Comparison of ENCODE assay signal across 7 cellular contexts in the genomic region with DNA sequence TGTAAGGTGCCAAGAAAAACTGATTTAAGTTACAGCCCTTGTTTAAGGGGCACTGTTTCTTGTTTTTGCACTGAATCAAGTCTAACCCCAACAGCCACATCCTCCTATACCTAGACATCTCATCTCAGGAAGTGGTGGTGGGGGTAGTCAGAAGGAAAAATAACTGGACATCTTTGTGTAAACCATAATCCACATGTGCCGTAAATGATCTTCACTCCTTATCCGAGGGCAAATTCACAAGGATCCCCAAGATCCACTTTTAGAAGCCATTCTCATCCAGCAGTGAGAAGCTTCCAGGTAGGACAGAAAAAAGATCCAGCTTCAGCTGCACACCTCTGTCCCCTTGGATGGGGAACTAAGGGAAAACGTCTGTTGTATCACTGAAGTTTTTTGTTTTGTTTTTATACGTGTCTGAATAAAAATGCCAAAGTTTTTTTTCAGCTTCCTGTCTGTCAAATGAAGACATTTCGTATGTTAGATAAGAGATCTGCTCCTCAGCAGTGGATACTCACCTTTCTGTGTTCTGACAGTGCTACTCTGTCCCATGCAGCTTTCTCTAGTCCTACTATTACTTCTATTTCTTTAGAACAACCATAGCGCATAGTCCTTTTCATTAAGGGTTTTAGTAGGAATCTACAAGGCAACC. TPM values are rescaled to one million over a fixed set of nuclear protein-coding genes. Genes with fewer than 3 reads are reported as not detected.
DNase-seq lines count a peak whose midpoint lies in the region; ATAC-seq, FAIRE-seq and TF ChIP-seq lines count a peak whose summit lies in the region.
"Had no signal": no experiment of that assay in that cellular context is flagged by ENCODE, and none has a peak within 500 bp of the region (broad histone marks: within the 10 kb centered on the region; RNA-seq: fewer than 3 reads in every experiment).

No MANE protein-coding gene starts in this region.

- DNase-seq in HepG2 (ENCODE audit: low spot score) (no peak), right lobe of liver (no peak), hepatocyte (ENCODE audit: low spot score) (no peak), inferior parietal cortex (ENCODE audit: extremely low spot score) (no peak), GM19240 (ENCODE audit: insufficient read length, low spot score) (no peak)
- DNase-seq: NCI-H2081 treated with DMSO at 0.1 percent for 48 hours had no signal

- BruUV-seq in HepG2 (replicated peaks; lab: Mats Ljungman, UMichigan): no TSS peak

- H3K27ac ChIP-seq in HepG2 (ENCODE audit: extremely low read length, insufficient read depth, low read length) (peak overlapping the region; percentile 64), right lobe of liver (peak overlapping the region in 1 of 3 donors; percentile 64), hepatocyte (peak overlapping the region; percentile 55)

- H3K4me3 ChIP-seq in HepG2 (replicated peaks in 1 of 3; ENCODE audit: insufficient read depth in 1 of 3, low read depth in 2 of 3, low read length in 3 of 3): peak overlapping the region in 2 of 3 experiments; percentile 50 to 85; a peak in 2 of 6 replicates
- peak overlapping the region in 1 of 3 donors; percentile 69 for H3K4me3 ChIP-seq in right lobe of liver
- H3K4me3 ChIP-seq in hepatocyte: no peak overlapping the region

- TF ChIP-seq CTCF in HepG2 (CRISPR knock-in tag; IDR thresholded peaks at IDR 0.05): no peak
- no peak for TF ChIP-seq CTCF in right lobe of liver (IDR thresholded peaks at IDR 0.05)
- TF ChIP-seq CTCF in hepatocyte (IDR thresholded peaks at IDR 0.05; ENCODE audit: poor library complexity): no peak

- no peak for FAIRE-seq in HepG2 (lab: Jason Lieb, UNC)

- H2AFZ ChIP-seq in HepG2 (ENCODE audit: low read length): no peak overlapping the region
- H2AFZ ChIP-seq in hepatocyte: no peak overlapping the region

- intact Hi-C loops in HepG2 (cut with micrococcal nuclease; ENCODE audit: unreplicated experiment) (no loop called here), right lobe of liver (cut with DNase I) (loop anchor here (5.0 to 10.0 kb wide), 2 partner anchors 56 to 58 kb away; partner anchors contain the start of gene RPS26 (in 1 of the 2))

- H3K36me3 ChIP-seq in HepG2 (replicated peaks in 1 of 2; ENCODE audit: control insufficient read depth in 1 of 2, insufficient read depth in 2 of 2, low read length in 2 of 2) (peaks cover 29 to 56% of the 10 kb centered on the region in 2 experiments), right lobe of liver (peaks cover 6 to 64% (median 25%) of the 10 kb centered on the region in 4 donors), hepatocyte (replicated peaks; ENCODE audit: insufficient read depth, low read depth) (no peaks in the 10 kb centered on the region)

- no peak for ATAC-seq in HepG2
- no peak for ATAC-seq in right lobe of liver
- no peak for ATAC-seq in GM21367 (IDR thresholded peaks at IDR 0.05; ENCODE audit: unreplicated experiment)

- TF ChIP-seq POLR2A in HepG2 (IDR thresholded peaks at IDR 0.05; ENCODE audit: insufficient read depth in 1 of 2, low read depth in 2 of 2, low read length in 2 of 2): no peak
- no peak for TF ChIP-seq POLR2A in right lobe of liver (IDR thresholded peaks at IDR 0.05)

- H3K9me3 ChIP-seq in HepG2 (ENCODE audit: low read length): no peaks in the 10 kb centered on the region
- H3K9me3 ChIP-seq in right lobe of liver: no peaks in the 10 kb centered on the region
- no peaks in the 10 kb centered on the region for H3K9me3 ChIP-seq in hepatocyte (ENCODE audit: low read depth)

- H3K4me1 ChIP-seq in HepG2 (ENCODE audit: insufficient read depth, low read length): peaks cover 35% of the 10 kb centered on the region
- peaks cover 0 to 19% (median 4%) of the 10 kb centered on the region in 4 donors for H3K4me1 ChIP-seq in right lobe of liver
- H3K4me1 ChIP-seq in hepatocyte (ENCODE audit: insufficient read depth): peaks cover 12% of the 10 kb centered on the region

- CTCF ChIA-PET in HepG2 (lab: Yijun Ruan, JAX; ENCODE audit: low intra/inter-chr PET ratio, low total read pairs): no interaction called here

- H3K27me3 ChIP-seq in HepG2 (ENCODE audit: control insufficient read depth in 1 of 2, insufficient read depth in 2 of 2, low read length in 2 of 2): no peaks in the 10 kb centered on the region
- no peaks in the 10 kb centered on the region for H3K27me3 ChIP-seq in right lobe of liver
- no peaks in the 10 kb centered on the region for H3K27me3 ChIP-seq in hepatocyte

- H3K4me2 ChIP-seq in HepG2 (ENCODE audit: low read depth, low read length) (peak overlapping the region; percentile 91), hepatocyte (peak overlapping the region; percentile 69)

- TF ChIP-seq EP300 in HepG2 (IDR thresholded peaks at IDR 0.05; ENCODE audit: low read depth in 2 of 2, low read length in 2 of 2) (no peak), HepG2 (CRISPR knock-in tag; IDR thresholded peaks at IDR 0.05; ENCODE audit: borderline replicate concordance) (no peak)

- H3K9ac ChIP-seq in HepG2 (ENCODE audit: insufficient read depth, low read depth, low read length): peak overlapping the region; percentile 75; the same call in 1 of the 2 replicates

- 92% methylated on average over 6 of the region's 6 CpGs for WGBS in HepG2 (ENCODE audit: low lambda C conversion rate)
- 37% methylated on average over 6 of the region's 6 CpGs for WGBS in right lobe of liver (ENCODE audit: insufficient coverage, low coverage, low lambda C conversion rate, missing lambda C conversion rate)
- 85% methylated on average over 6 of the region's 6 CpGs for WGBS in hepatocyte (ENCODE audit: low lambda C conversion rate, missing lambda C conversion rate)

- in situ Hi-C loops in HepG2 (cut with HindIII; ENCODE audit: extremely low pct_ligation_motif_present, low pct_unique_long_range_greater_than_20kb): loop anchor here (5.0 kb wide), 1 partner anchor 56 kb away; no protein-coding TSS in a partner anchor

- POLR2A ChIA-PET in HepG2 (lab: Yijun Ruan, JAX): interaction anchor here (1.3 to 6.5 kb wide), 9 partner anchors 13 to 129 kb away, joined by 3 to 279 read pairs (median 15); partner anchors contain the start of genes ERBB3, ESYT1, RAB5B and RPL41

- H3K79me2 ChIP-seq in HepG2 (ENCODE audit: insufficient read depth, low read length): peaks cover 34% of the 10 kb centered on the region
- peaks cover 35% of the 10 kb centered on the region for H3K79me2 ChIP-seq in hepatocyte

- no peaks in the 10 kb centered on the region for H3K9me2 ChIP-seq in hepatocyte (replicated peaks; ENCODE audit: insufficient read depth)

- TF ChIP-seq RAD21 in HepG2 (CRISPR knock-in tag; IDR thresholded peaks at IDR 0.05): no peak

- H4K20me1 ChIP-seq in HepG2 (ENCODE audit: insufficient read depth, low read length) (peaks cover 4% of the 10 kb centered on the region), hepatocyte (ENCODE audit: insufficient read depth, poor library complexity, severe bottlenecking) (peaks cover 6% of the 10 kb centered on the region)

RNA-seq across cellular contexts. Expression of gene PA2G4, which starts 1.2 kb away (rescaled TPM):
- 240 and 281 TPM in 2 replicates for total RNA-seq in HepG2 (2016; rRNA removed; fragmentation: Illumina TruSeq; extraction: Trizol)
- total RNA-seq in HepG2 (2016; cell fraction: cytosol; rRNA removed; fragmentation: Illumina TruSeq; extraction: Trizol; ENCODE audit: low read depth): 34.6 and 38.4 TPM in 2 replicates
- 238 and 272 TPM in 2 replicates for total RNA-seq in HepG2 (2016; cell fraction: insoluble cytoplasmic fraction; rRNA removed; fragmentation: Illumina TruSeq; extraction: Trizol)
- total RNA-seq in HepG2 (2016; cell fraction: membrane; rRNA removed; fragmentation: Illumina TruSeq; extraction: Trizol): 70.8 and 76.3 TPM in 2 replicates
- 107 and 120 TPM in 2 replicates for total RNA-seq in HepG2 (2016; cell fraction: nucleus; rRNA removed; fragmentation: Illumina TruSeq; extraction: Trizol)
- 115 and 147 TPM in 2 replicates for polyA plus RNA-seq in HepG2 (2011; rRNA removed)
- polyA plus RNA-seq in HepG2 (2011; cell fraction: cytosol; rRNA removed): 101 and 136 TPM in 2 replicates
- polyA plus RNA-seq in HepG2 (2011; cell fraction: nucleus; rRNA removed): 71.8 and 88.2 TPM in 2 replicates
- polyA plus RNA-seq in HepG2 (2012): 112 and 121 TPM in 2 replicates
- polyA plus RNA-seq in HepG2 (2016; cell fraction: cytosol; fragmentation: Illumina TruSeq; extraction: Trizol; ENCODE audit: low read depth): 42.2 and 43.3 TPM in 2 replicates
- polyA plus RNA-seq in HepG2 (2016; cell fraction: insoluble cytoplasmic fraction; fragmentation: Illumina TruSeq; extraction: Trizol; ENCODE audit: low read depth): 357 and 380 TPM in 2 replicates
- 55.0 and 58.3 TPM in 2 replicates for polyA plus RNA-seq in HepG2 (2016; cell fraction: membrane; fragmentation: Illumina TruSeq; extraction: Trizol; ENCODE audit: low read depth)
- 190 and 200 TPM in 2 replicates for polyA plus RNA-seq in HepG2 (2016; cell fraction: nucleus; fragmentation: Illumina TruSeq; extraction: Trizol; ENCODE audit: insufficient read depth, low read depth)
- 51.1 and 143 TPM in 2 replicates for polyA minus RNA-seq in HepG2 (2011; rRNA and poly(A)+ RNA removed; ENCODE audit: low replicate concordance)
- 71.0 and 74.1 TPM in 2 replicates for polyA minus RNA-seq in HepG2 (2011; cell fraction: cytosol; rRNA and poly(A)+ RNA removed)
- polyA minus RNA-seq in HepG2 (2011; cell fraction: nucleus; rRNA and poly(A)+ RNA removed): 70.0 and 97.2 TPM in 2 replicates
- 10 to 100 TPM; 29.7 to 82.4 (median 36.6) TPM for total RNA-seq in right lobe of liver
- 87.9 and 90.7 TPM in 2 replicates for total RNA-seq in hepatocyte
- polyA plus RNA-seq in hepatocyte: 102 and 109 TPM in 2 replicates

RNA-seq across cellular contexts. Expression of gene RPL41, which starts 13.2 kb away (rescaled TPM):
- total RNA-seq in HepG2 (2016; rRNA removed; fragmentation: Illumina TruSeq; extraction: Trizol) (4,012 and 4,443 TPM in 2 replicates), right lobe of liver (1,000 to 10,000 TPM in 4 of 6 experiments, 100 to 1,000 TPM in 2; 516 to 1,547 (median 1,257) TPM), hepatocyte (2,379 and 2,801 TPM in 2 replicates)
- 4,595 and 4,984 TPM in 2 replicates for total RNA-seq in HepG2 (2016; cell fraction: cytosol; rRNA removed; fragmentation: Illumina TruSeq; extraction: Trizol; ENCODE audit: low read depth)
- 3,905 and 4,309 TPM in 2 replicates for total RNA-seq in HepG2 (2016; cell fraction: insoluble cytoplasmic fraction; rRNA removed; fragmentation: Illumina TruSeq; extraction: Trizol)
- total RNA-seq in HepG2 (2016; cell fraction: membrane; rRNA removed; fragmentation: Illumina TruSeq; extraction: Trizol): 8,921 and 9,031 TPM in 2 replicates
- total RNA-seq in HepG2 (2016; cell fraction: nucleus; rRNA removed; fragmentation: Illumina TruSeq; extraction: Trizol): 1,404 and 1,661 TPM in 2 replicates
- polyA plus RNA-seq in HepG2 (2011; rRNA removed) (6,595 and 7,670 TPM in 2 replicates), hepatocyte (2,115 and 2,240 TPM in 2 replicates)
- 10,426 and 10,610 TPM in 2 replicates for polyA plus RNA-seq in HepG2 (2011; cell fraction: cytosol; rRNA removed)
- polyA plus RNA-seq in HepG2 (2011; cell fraction: nucleus; rRNA removed): 2,744 and 3,913 TPM in 2 replicates
- polyA plus RNA-seq in HepG2 (2012): 6,590 and 7,439 TPM in 2 replicates
- 4,736 and 5,581 TPM in 2 replicates for polyA plus RNA-seq in HepG2 (2016; cell fraction: cytosol; fragmentation: Illumina TruSeq; extraction: Trizol; ENCODE audit: low read depth)
- 3,730 and 4,210 TPM in 2 replicates for polyA plus RNA-seq in HepG2 (2016; cell fraction: insoluble cytoplasmic fraction; fragmentation: Illumina TruSeq; extraction: Trizol; ENCODE audit: low read depth)
- polyA plus RNA-seq in HepG2 (2016; cell fraction: membrane; fragmentation: Illumina TruSeq; extraction: Trizol; ENCODE audit: low read depth): 7,715 and 8,246 TPM in 2 replicates
- 2,380 and 2,524 TPM in 2 replicates for polyA plus RNA-seq in HepG2 (2016; cell fraction: nucleus; fragmentation: Illumina TruSeq; extraction: Trizol; ENCODE audit: insufficient read depth, low read depth)
- 1,172 and 2,100 TPM in 2 replicates for polyA minus RNA-seq in HepG2 (2011; rRNA and poly(A)+ RNA removed; ENCODE audit: low replicate concordance)
- polyA minus RNA-seq in HepG2 (2011; cell fraction: cytosol; rRNA and poly(A)+ RNA removed): 821 and 951 TPM in 2 replicates
- 395 and 501 TPM in 2 replicates for polyA minus RNA-seq in HepG2 (2011; cell fraction: nucleus; rRNA and poly(A)+ RNA removed)

RNA-seq across cellular contexts. Expression of gene ZC3H10, which starts 14.9 kb away (rescaled TPM):
- total RNA-seq in HepG2 (2016; rRNA removed; fragmentation: Illumina TruSeq; extraction: Trizol): 1.9 and 2.3 TPM in 2 replicates
- total RNA-seq in HepG2 (2016; cell fraction: cytosol; rRNA removed; fragmentation: Illumina TruSeq; extraction: Trizol; ENCODE audit: low read depth): 3.2 and 3.7 TPM in 2 replicates
- total RNA-seq in HepG2 (2016; cell fraction: insoluble cytoplasmic fraction; rRNA removed; fragmentation: Illumina TruSeq; extraction: Trizol): 1.6 and 2.5 TPM in 2 replicates
- total RNA-seq in HepG2 (2016; cell fraction: membrane; rRNA removed; fragmentation: Illumina TruSeq; extraction: Trizol): 2.0 and 3.1 TPM in 2 replicates
- 2.9 and 4.3 TPM in 2 replicates for total RNA-seq in HepG2 (2016; cell fraction: nucleus; rRNA removed; fragmentation: Illumina TruSeq; extraction: Trizol)
- polyA plus RNA-seq in HepG2 (2011; rRNA removed): 0.70 and 0.98 TPM in 2 replicates
- polyA plus RNA-seq in HepG2 (2011; cell fraction: cytosol; rRNA removed): 0.58 and 0.59 TPM in 2 replicates
- 2.0 and 2.3 TPM in 2 replicates for polyA plus RNA-seq in HepG2 (2011; cell fraction: nucleus; rRNA removed)
- 0.99 and 1.0 TPM in 2 replicates for polyA plus RNA-seq in HepG2 (2012)
- polyA plus RNA-seq in HepG2 (2016; cell fraction: cytosol; fragmentation: Illumina TruSeq; extraction: Trizol; ENCODE audit: low read depth): 0.17 and 0.23 TPM in 2 replicates
- polyA plus RNA-seq in HepG2 (2016; cell fraction: insoluble cytoplasmic fraction; fragmentation: Illumina TruSeq; extraction: Trizol; ENCODE audit: low read depth): 1.2 and 1.5 TPM in 2 replicates
- polyA plus RNA-seq in HepG2 (2016; cell fraction: membrane; fragmentation: Illumina TruSeq; extraction: Trizol; ENCODE audit: low read depth): 0.38 and 0.55 TPM in 2 replicates
- 2.3 and 2.8 TPM in 2 replicates for polyA plus RNA-seq in HepG2 (2016; cell fraction: nucleus; fragmentation: Illumina TruSeq; extraction: Trizol; ENCODE audit: insufficient read depth, low read depth)
- polyA minus RNA-seq in HepG2 (2011; rRNA and poly(A)+ RNA removed; ENCODE audit: low replicate concordance): 5.6 and 16.3 TPM in 2 replicates
- 1.8 and 2.6 TPM in 2 replicates for polyA minus RNA-seq in HepG2 (2011; cell fraction: cytosol; rRNA and poly(A)+ RNA removed)
- polyA minus RNA-seq in HepG2 (2011; cell fraction: nucleus; rRNA and poly(A)+ RNA removed): 8.6 and 8.8 TPM in 2 replicates
- 1 to 10 TPM; 1.7 to 5.4 (median 3.2) TPM for total RNA-seq in right lobe of liver
- total RNA-seq in hepatocyte: 3.7 and 9.0 TPM in 2 replicates
- polyA plus RNA-seq in hepatocyte: 2.2 and 5.7 TPM in 2 replicates

RNA-seq across cellular contexts. Expression of gene ERBB3, which starts 23.2 kb away (rescaled TPM):
- total RNA-seq in HepG2 (2016; rRNA removed; fragmentation: Illumina TruSeq; extraction: Trizol) (55.2 and 93.6 TPM in 2 replicates), right lobe of liver (100 to 1,000 TPM in 1 of 6 experiments, 10 to 100 TPM in 5; 39.1 to 139 (median 66.9) TPM), hepatocyte (104 and 128 TPM in 2 replicates)
- 36.1 and 42.2 TPM in 2 replicates for total RNA-seq in HepG2 (2016; cell fraction: cytosol; rRNA removed; fragmentation: Illumina TruSeq; extraction: Trizol; ENCODE audit: low read depth)
- total RNA-seq in HepG2 (2016; cell fraction: insoluble cytoplasmic fraction; rRNA removed; fragmentation: Illumina TruSeq; extraction: Trizol): 46.7 and 98.5 TPM in 2 replicates
- 46.8 and 48.3 TPM in 2 replicates for total RNA-seq in HepG2 (2016; cell fraction: membrane; rRNA removed; fragmentation: Illumina TruSeq; extraction: Trizol)
- total RNA-seq in HepG2 (2016; cell fraction: nucleus; rRNA removed; fragmentation: Illumina TruSeq; extraction: Trizol): 117 and 127 TPM in 2 replicates
- polyA plus RNA-seq in HepG2 (2011; rRNA removed) (358 and 371 TPM in 2 replicates), hepatocyte (56.1 and 69.0 TPM in 2 replicates)
- polyA plus RNA-seq in HepG2 (2011; cell fraction: cytosol; rRNA removed): 214 and 230 TPM in 2 replicates
- polyA plus RNA-seq in HepG2 (2011; cell fraction: nucleus; rRNA removed): 367 and 383 TPM in 2 replicates
- polyA plus RNA-seq in HepG2 (2012): 198 and 242 TPM in 2 replicates
- polyA plus RNA-seq in HepG2 (2016; cell fraction: cytosol; fragmentation: Illumina TruSeq; extraction: Trizol; ENCODE audit: low read depth): 24.3 and 27.5 TPM in 2 replicates
- 35.3 and 44.6 TPM in 2 replicates for polyA plus RNA-seq in HepG2 (2016; cell fraction: insoluble cytoplasmic fraction; fragmentation: Illumina TruSeq; extraction: Trizol; ENCODE audit: low read depth)
- 26.3 and 32.3 TPM in 2 replicates for polyA plus RNA-seq in HepG2 (2016; cell fraction: membrane; fragmentation: Illumina TruSeq; extraction: Trizol; ENCODE audit: low read depth)
- polyA plus RNA-seq in HepG2 (2016; cell fraction: nucleus; fragmentation: Illumina TruSeq; extraction: Trizol; ENCODE audit: insufficient read depth, low read depth): 175 and 182 TPM in 2 replicates
- polyA minus RNA-seq in HepG2 (2011; rRNA and poly(A)+ RNA removed; ENCODE audit: low replicate concordance): 35.9 and 876 TPM in 2 replicates
- polyA minus RNA-seq in HepG2 (2011; cell fraction: cytosol; rRNA and poly(A)+ RNA removed): 280 and 283 TPM in 2 replicates
- 466 and 567 TPM in 2 replicates for polyA minus RNA-seq in HepG2 (2011; cell fraction: nucleus; rRNA and poly(A)+ RNA removed)

RNA-seq across cellular contexts. Expression of gene ESYT1, which starts 24.9 kb away (rescaled TPM):
- total RNA-seq in HepG2 (2016; rRNA removed; fragmentation: Illumina TruSeq; extraction: Trizol): 30.1 and 66.9 TPM in 2 replicates
- 6.1 and 7.8 TPM in 2 replicates for total RNA-seq in HepG2 (2016; cell fraction: cytosol; rRNA removed; fragmentation: Illumina TruSeq; extraction: Trizol; ENCODE audit: low read depth)
- total RNA-seq in HepG2 (2016; cell fraction: insoluble cytoplasmic fraction; rRNA removed; fragmentation: Illumina TruSeq; extraction: Trizol): 27.6 and 70.9 TPM in 2 replicates
- 12.4 and 14.5 TPM in 2 replicates for total RNA-seq in HepG2 (2016; cell fraction: membrane; rRNA removed; fragmentation: Illumina TruSeq; extraction: Trizol)
- 74.2 and 79.4 TPM in 2 replicates for total RNA-seq in HepG2 (2016; cell fraction: nucleus; rRNA removed; fragmentation: Illumina TruSeq; extraction: Trizol)
- polyA plus RNA-seq in HepG2 (2011; rRNA removed): 71.0 and 80.1 TPM in 2 replicates
- polyA plus RNA-seq in HepG2 (2011; cell fraction: cytosol; rRNA removed): 65.6 and 71.7 TPM in 2 replicates
- 144 and 146 TPM in 2 replicates for polyA plus RNA-seq in HepG2 (2011; cell fraction: nucleus; rRNA removed)
- polyA plus RNA-seq in HepG2 (2012): 27.6 and 29.6 TPM in 2 replicates
- polyA plus RNA-seq in HepG2 (2016; cell fraction: cytosol; fragmentation: Illumina TruSeq; extraction: Trizol; ENCODE audit: low read depth): 4.5 and 6.5 TPM in 2 replicates
- 22.5 and 29.6 TPM in 2 replicates for polyA plus RNA-seq in HepG2 (2016; cell fraction: insoluble cytoplasmic fraction; fragmentation: Illumina TruSeq; extraction: Trizol; ENCODE audit: low read depth)
- polyA plus RNA-seq in HepG2 (2016; cell fraction: membrane; fragmentation: Illumina TruSeq; extraction: Trizol; ENCODE audit: low read depth): 9.2 and 9.6 TPM in 2 replicates
- polyA plus RNA-seq in HepG2 (2016; cell fraction: nucleus; fragmentation: Illumina TruSeq; extraction: Trizol; ENCODE audit: insufficient read depth, low read depth): 105 and 109 TPM in 2 replicates
- 191 and 267 TPM in 2 replicates for polyA minus RNA-seq in HepG2 (2011; rRNA and poly(A)+ RNA removed; ENCODE audit: low replicate concordance)
- 75.6 and 84.1 TPM in 2 replicates for polyA minus RNA-seq in HepG2 (2011; cell fraction: cytosol; rRNA and poly(A)+ RNA removed)
- 47.8 and 73.0 TPM in 2 replicates for polyA minus RNA-seq in HepG2 (2011; cell fraction: nucleus; rRNA and poly(A)+ RNA removed)
- 100 to 1,000 TPM in 1 of 6 experiments, 10 to 100 TPM in 5; 56.5 to 117 (median 70.3) TPM for total RNA-seq in right lobe of liver
- 44.9 and 52.3 TPM in 2 replicates for total RNA-seq in hepatocyte
- 40.0 and 43.8 TPM in 2 replicates for polyA plus RNA-seq in hepatocyte
